8 cellular contexts compared by ENCODE assay signal in genomic region chr9:128456613-128457061, GRCh38. TPM values are rescaled to one million over a fixed set of nuclear protein-coding genes. Genes with fewer than 3 reads are reported as not detected.
DNase-seq lines count a peak whose midpoint lies in the region; ATAC-seq and TF ChIP-seq lines count a peak whose summit lies in the region.

No MANE protein-coding gene starts in this region.

- no peak for TF ChIP-seq POLR2A in esophagus squamous epithelium (IDR thresholded peaks at IDR 0.05)

- WGBS in esophagus squamous epithelium, 2 donors = 0% methylated on average over 7 to 13 of the region's 48 CpGs

- BruUV-seq in PC-3 (replicated peaks; lab: Mats Ljungman, UMichigan) = no TSS peak

- peak overlapping the region; percentile 82 for H3K4me3 ChIP-seq in HUES48 (ENCODE audit: low read depth, low read length)
- peak overlapping the region; percentile 77 for H3K4me3 ChIP-seq in PC-3 (ENCODE audit: low read length)
- peak overlapping the region; percentile 82 to 96 (median 89) for H3K4me3 ChIP-seq in esophagus squamous epithelium
- peak overlapping the region; percentile 87 for H3K4me3 ChIP-seq in naive thymus-derived CD4-positive, alpha-beta T cell (ENCODE audit: low read length)

- H3K27me3 ChIP-seq in HUES48 (ENCODE audit: control insufficient read depth, insufficient read depth, low read length) = peaks cover 74% of the 10 kb centered on the region
- no peaks in the 10 kb centered on the region for H3K27me3 ChIP-seq in PC-3 (ENCODE audit: low read length)
- H3K27me3 ChIP-seq in esophagus squamous epithelium = no peaks in the 10 kb centered on the region
- no peaks in the 10 kb centered on the region for H3K27me3 ChIP-seq in naive thymus-derived CD4-positive, alpha-beta T cell (ENCODE audit: control insufficient read depth in 2 of 2, insufficient read depth in 2 of 2, low read length in 2 of 2)

- peak overlapping the region; percentile 86 for H3K4me3 Mint-ChIP-seq in activated T-cell treated with anti-CD3 and anti-CD28 coated beads, Interleukin-2, amount 50 U/mL, for 24 hours
- peak overlapping the region; percentile 85 to 94 (median 90) for H3K4me3 Mint-ChIP-seq in naive thymus-derived CD4-positive, alpha-beta T cell
- peak overlapping the region; percentile 91 for H3K4me3 Mint-ChIP-seq in stimulated activated effector memory CD8-positive, alpha-beta T cell treated with anti-CD3 and anti-CD28 coated beads, Interleukin-12 subunit alpha, Interleukin-12 subunit beta, amount 100 ng/mL, for 72 hours

- peaks cover 8% of the 10 kb centered on the region for H3K79me2 ChIP-seq in PC-3 (ENCODE audit: low read length)

- H3K4me1 ChIP-seq in HUES48 (ENCODE audit: control insufficient read depth, insufficient read depth, low read length) = peaks cover 8% of the 10 kb centered on the region; the same call in 1 of the 2 replicates
- no peaks in the 10 kb centered on the region; the same call in none of the 2 replicates for H3K4me1 ChIP-seq in PC-3 (ENCODE audit: insufficient read depth, low read length)
- peaks cover 6 to 23% (median 13%) of the 10 kb centered on the region in 3 donors for H3K4me1 ChIP-seq in esophagus squamous epithelium
- H3K4me1 ChIP-seq in naive thymus-derived CD4-positive, alpha-beta T cell (ENCODE audit: control insufficient read depth in 2 of 2, insufficient read depth in 2 of 2, low read length in 2 of 2) = peaks cover 7 to 9% of the 10 kb centered on the region in 2 donors

- no peaks in the 10 kb centered on the region for H3K9me2 ChIP-seq in PC-3 (replicated peaks; ENCODE audit: low read length)

- peak overlapping the region; percentile 96 for H3K4me2 ChIP-seq in PC-3 (ENCODE audit: low read length)

- peaks cover 8% of the 10 kb centered on the region; the same call in 1 of the 2 replicates for H3K36me3 ChIP-seq in HUES48 (ENCODE audit: control insufficient read depth, insufficient read depth, low read length)
- no peaks in the 10 kb centered on the region for H3K36me3 ChIP-seq in PC-3 (ENCODE audit: low read depth, low read length)
- peaks cover 13 to 25% (median 13%) of the 10 kb centered on the region in 3 donors for H3K36me3 ChIP-seq in esophagus squamous epithelium
- peaks cover 6 to 16% (median 8%) of the 10 kb centered on the region in 3 experiments for H3K36me3 ChIP-seq in naive thymus-derived CD4-positive, alpha-beta T cell (ENCODE audit: control insufficient read depth in 2 of 3, insufficient read depth in 3 of 3, low read length in 3 of 3)

- intact Hi-C loops in PC-3 (cut with micrococcal nuclease) (no loop called here), esophagus squamous epithelium (cut with DNase I) (no loop called here)
- intact Hi-C loops in naive thymus-derived CD4-positive, alpha-beta T cell (cut with micrococcal nuclease) = loop anchor here (1.0 to 10.0 kb wide), 24 partner anchors 18 to 1232 kb away; partner anchors contain the start of genes COQ4 (in 2 of the 2), GLE1 (in 2 of the 2), SET (in 2 of the 2) and SPTAN1 (in 2 of the 2)

- peak overlapping the region; percentile 93 for H3K27ac Mint-ChIP-seq in activated T-cell treated with anti-CD3 and anti-CD28 coated beads, Interleukin-2, amount 50 U/mL, for 24 hours
- H3K27ac Mint-ChIP-seq in naive thymus-derived CD4-positive, alpha-beta T cell = peak overlapping the region; percentile 76 to 94 (median 90)
- H3K27ac Mint-ChIP-seq in stimulated activated effector memory CD8-positive, alpha-beta T cell treated with anti-CD3 and anti-CD28 coated beads, Interleukin-12 subunit alpha, Interleukin-12 subunit beta, amount 100 ng/mL, for 72 hours = peak overlapping the region; percentile 95

- DNase-seq in Caki2 (ENCODE audit: low read depth) (peak; percentile 68), PC-3 (peak; percentile 59), esophagus squamous epithelium (lab: John Stamatoyannopoulos, UW) (no peak)
- peak; percentile 79 for DNase-seq in activated T-cell treated with anti-CD3 and anti-CD28 coated beads, Interleukin-2, amount 50 U/mL, for 24 hours
- peak in 8 of 9 donors; percentile 41 to 76 (median 56) for DNase-seq in naive thymus-derived CD4-positive, alpha-beta T cell
- peak; percentile 45 to 83 for DNase-seq in stimulated activated effector memory CD8-positive, alpha-beta T cell treated with anti-CD3 and anti-CD28 coated beads, Interleukin-12 subunit alpha, Interleukin-12 subunit beta, amount 100 ng/mL, for 72 hours (ENCODE audit: low spot score in 2 of 2)

- no peaks in the 10 kb centered on the region for H4K20me1 ChIP-seq in PC-3 (ENCODE audit: low read length)

- no peaks in the 10 kb centered on the region for H3K9me3 Mint-ChIP-seq in activated T-cell treated with anti-CD3 and anti-CD28 coated beads, Interleukin-2, amount 50 U/mL, for 24 hours
- no peaks in the 10 kb centered on the region for H3K9me3 Mint-ChIP-seq in naive thymus-derived CD4-positive, alpha-beta T cell
- no peaks in the 10 kb centered on the region for H3K9me3 Mint-ChIP-seq in stimulated activated effector memory CD8-positive, alpha-beta T cell treated with anti-CD3 and anti-CD28 coated beads, Interleukin-12 subunit alpha, Interleukin-12 subunit beta, amount 100 ng/mL, for 72 hours

- H3K36me3 Mint-ChIP-seq in activated T-cell treated with anti-CD3 and anti-CD28 coated beads, Interleukin-2, amount 50 U/mL, for 24 hours (ENCODE audit: low read depth) = peaks cover 32% of the 10 kb centered on the region
- peaks cover 0 to 19% (median 0%) of the 10 kb centered on the region in 5 donors for H3K36me3 Mint-ChIP-seq in naive thymus-derived CD4-positive, alpha-beta T cell
- H3K36me3 Mint-ChIP-seq in stimulated activated effector memory CD8-positive, alpha-beta T cell treated with anti-CD3 and anti-CD28 coated beads, Interleukin-12 subunit alpha, Interleukin-12 subunit beta, amount 100 ng/mL, for 72 hours = peaks cover 31% of the 10 kb centered on the region

- no peak overlapping the region for H3K27ac ChIP-seq in HUES48 (ENCODE audit: low read depth, low read length)
- peak overlapping the region; percentile 44; the same call in 1 of the 2 replicates for H3K27ac ChIP-seq in PC-3 (ENCODE audit: low read length)
- H3K27ac ChIP-seq in esophagus squamous epithelium = peak overlapping the region; percentile 76 to 97 (median 88)
- peak overlapping the region; percentile 88 for H3K27ac ChIP-seq in naive thymus-derived CD4-positive, alpha-beta T cell (ENCODE audit: low read depth, low read length)

- in situ Hi-C loops in Caki2 (cut with HindIII; ENCODE audit: low pct_unique_long_range_greater_than_20kb, low sequenced_read_pairs) = no loop called here

- ATAC-seq in GM21390 (IDR thresholded peaks at IDR 0.05; ENCODE audit: unreplicated experiment) (peak; percentile 53), PC-3 (peak; percentile 77)
- peak; percentile 57 for ATAC-seq in naive thymus-derived CD4-positive, alpha-beta T cell
- peak; percentile 79 for ATAC-seq in stimulated activated effector memory CD8-positive, alpha-beta T cell treated with anti-CD3 and anti-CD28 coated beads, Interleukin-12 subunit alpha, Interleukin-12 subunit beta, amount 100 ng/mL, for 72 hours

- peak overlapping the region; percentile 96 for H2AFZ ChIP-seq in PC-3 (ENCODE audit: low read length)

- H3K9ac ChIP-seq in HUES48 (ENCODE audit: low read depth, low read length) (no peak overlapping the region), PC-3 (ENCODE audit: low read length) (peak overlapping the region; percentile 75)

- H3K9me3 ChIP-seq in HUES48 (ENCODE audit: control insufficient read depth, insufficient read depth, low read length) (no peaks in the 10 kb centered on the region), PC-3 (ENCODE audit: low read length) (no peaks in the 10 kb centered on the region), esophagus squamous epithelium (no peaks in the 10 kb centered on the region)
- no peaks in the 10 kb centered on the region for H3K9me3 ChIP-seq in naive thymus-derived CD4-positive, alpha-beta T cell (ENCODE audit: control insufficient read depth in 2 of 3, low read length in 3 of 3)

- CTCF ChIA-PET in PC-3 (lab: Charles Lee) = no interaction called here
- CTCF ChIA-PET in naive thymus-derived CD4-positive, alpha-beta T cell (lab: Charles Lee) = no interaction called here

- no peaks in the 10 kb centered on the region for H3K27me3 Mint-ChIP-seq in activated T-cell treated with anti-CD3 and anti-CD28 coated beads, Interleukin-2, amount 50 U/mL, for 24 hours
- H3K27me3 Mint-ChIP-seq in naive thymus-derived CD4-positive, alpha-beta T cell = no peaks in the 10 kb centered on the region

- H3F3A ChIP-seq in PC-3 (ENCODE audit: low read length, unreplicated experiment) = no peaks in the 10 kb centered on the region

- peaks cover 28% of the 10 kb centered on the region for H3K4me1 Mint-ChIP-seq in activated T-cell treated with anti-CD3 and anti-CD28 coated beads, Interleukin-2, amount 50 U/mL, for 24 hours (ENCODE audit: low read depth)
- H3K4me1 Mint-ChIP-seq in naive thymus-derived CD4-positive, alpha-beta T cell = peaks cover 15 to 27% (median 20%) of the 10 kb centered on the region in 7 donors
- peaks cover 24% of the 10 kb centered on the region for H3K4me1 Mint-ChIP-seq in stimulated activated effector memory CD8-positive, alpha-beta T cell treated with anti-CD3 and anti-CD28 coated beads, Interleukin-12 subunit alpha, Interleukin-12 subunit beta, amount 100 ng/mL, for 72 hours

- POLR2A ChIA-PET in PC-3 (lab: Charles Lee; ENCODE audit: unreplicated experiment) = no interaction called here
- POLR2A ChIA-PET in naive thymus-derived CD4-positive, alpha-beta T cell (lab: Charles Lee) = no interaction called here

- TF ChIP-seq CTCF in PC-3 (conservative IDR thresholded peaks at IDR 0.05; ENCODE audit: low read depth, low read length) (no peak), esophagus squamous epithelium (IDR thresholded peaks at IDR 0.05) (no peak)

RNA-seq across cellular contexts. Expression of gene ODF2, which starts 0.8 kb away (rescaled TPM):
- 31.4 and 32.1 TPM in 2 replicates for total RNA-seq in Caki2 (2014; rRNA removed; shearing (Covaris generic); ENCODE audit: low replicate concordance)
- 31.2 and 35.0 TPM in 2 replicates for total RNA-seq in PC-3 (2014; rRNA removed)
- total RNA-seq in esophagus squamous epithelium = 10 to 100 TPM; 13.2 to 28.0 (median 19.8) TPM
- total RNA-seq in naive thymus-derived CD4-positive, alpha-beta T cell = 10 to 100 TPM; 25.0 to 52.8 (median 30.2) TPM
- polyA plus RNA-seq in naive thymus-derived CD4-positive, alpha-beta T cell = 10 to 100 TPM; 15.7 to 28.8 TPM

RNA-seq across cellular contexts. Expression of gene CERCAM, which starts 36.0 kb away (rescaled TPM):
- total RNA-seq in Caki2 (2014; rRNA removed; shearing (Covaris generic); ENCODE audit: low replicate concordance) = 25.2 and 50.6 TPM in 2 replicates
- total RNA-seq in PC-3 (2014; rRNA removed) = 19.1 and 23.1 TPM in 2 replicates
- total RNA-seq in esophagus squamous epithelium = 10 to 100 TPM in 1 of 4 donors, 1 to 10 TPM in 3; 2.2 to 18.3 (median 6.2) TPM
- 1 to 10 TPM in 1 of 5 experiments, under 1 TPM in 4; 0.19 to 2.2 (median 0.77) TPM for total RNA-seq in naive thymus-derived CD4-positive, alpha-beta T cell
- under 1 TPM; 0.15 to 0.54 TPM for polyA plus RNA-seq in naive thymus-derived CD4-positive, alpha-beta T cell

RNA-seq across cellular contexts. Expression of gene GLE1, which starts 47.9 kb away (rescaled TPM):
- total RNA-seq in Caki2 (2014; rRNA removed; shearing (Covaris generic); ENCODE audit: low replicate concordance) = 42.4 and 45.8 TPM in 2 replicates
- total RNA-seq in PC-3 (2014; rRNA removed) = 27.0 and 39.0 TPM in 2 replicates
- 10 to 100 TPM; 21.4 to 31.2 (median 24.4) TPM for total RNA-seq in esophagus squamous epithelium
- 10 to 100 TPM; 14.2 to 46.5 (median 30.5) TPM for total RNA-seq in naive thymus-derived CD4-positive, alpha-beta T cell
- polyA plus RNA-seq in naive thymus-derived CD4-positive, alpha-beta T cell = 10 to 100 TPM; 21.2 to 34.5 TPM

Comparison
In these comparisons a context has a peak if more than half of its experiments do, and no peak if none do; other contexts are left out.
1. intact Hi-C loops: an anchor here in naive thymus-derived CD4-positive, alpha-beta T cell (1.0 to 10.0 kb wide); none called in PC-3 and esophagus squamous epithelium.